ENCODE assay signal across 1 cellular context in the genomic region with DNA sequence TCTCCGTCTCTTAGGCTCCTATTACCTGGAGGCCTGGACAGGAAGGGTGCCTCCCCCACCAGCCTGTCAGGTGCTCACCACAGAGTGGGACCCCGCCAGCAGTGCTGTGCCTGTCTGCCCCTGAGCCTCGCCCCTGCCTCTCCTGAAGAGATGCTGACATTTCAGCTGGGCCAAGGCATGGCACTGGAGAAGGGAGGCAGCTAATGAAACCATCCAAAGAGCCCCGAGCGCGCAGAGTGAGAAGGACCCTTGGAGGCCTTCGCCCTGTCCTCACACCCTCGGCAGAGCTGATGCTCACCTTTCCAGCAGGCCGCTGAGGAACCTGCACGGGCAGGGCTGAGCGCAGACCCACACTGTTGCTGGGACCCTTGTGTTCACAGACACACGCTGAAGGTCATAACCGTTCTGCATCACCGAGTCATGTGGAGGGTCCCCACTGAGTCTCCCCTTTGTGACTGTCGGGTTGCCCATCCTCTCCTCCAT.
TF ChIP-seq lines count a peak whose summit lies in the region.

No MANE protein-coding gene starts in this region.

TF ChIP-seq in IMR-90, 13 proteins besides CTCF, POLR2A, EP300 and RAD21:
- TF ChIP-seq FOS (IDR thresholded peaks at IDR 0.05; ENCODE audit: low read depth, low read length), result no peak
- no peak for TF ChIP-seq RFX5 (IDR thresholded peaks at IDR 0.05; ENCODE audit: low read depth, low read length)
- TF ChIP-seq MXI1 (IDR thresholded peaks at IDR 0.05; ENCODE audit: borderline replicate concordance, low read depth, low read length), result no peak
- no peak for TF ChIP-seq MAFK (IDR thresholded peaks at IDR 0.05; ENCODE audit: low read depth, low read length)
- TF ChIP-seq CEBPB (IDR thresholded peaks at IDR 0.05; ENCODE audit: low read depth, low read length), result no peak
- no peak for TF ChIP-seq SMC3 (IDR thresholded peaks at IDR 0.05; ENCODE audit: low read depth, low read length)
- TF ChIP-seq NFE2L2 (IDR thresholded peaks at IDR 0.05; ENCODE audit: low read depth, low read length), result no peak
- TF ChIP-seq, protein P1, sequence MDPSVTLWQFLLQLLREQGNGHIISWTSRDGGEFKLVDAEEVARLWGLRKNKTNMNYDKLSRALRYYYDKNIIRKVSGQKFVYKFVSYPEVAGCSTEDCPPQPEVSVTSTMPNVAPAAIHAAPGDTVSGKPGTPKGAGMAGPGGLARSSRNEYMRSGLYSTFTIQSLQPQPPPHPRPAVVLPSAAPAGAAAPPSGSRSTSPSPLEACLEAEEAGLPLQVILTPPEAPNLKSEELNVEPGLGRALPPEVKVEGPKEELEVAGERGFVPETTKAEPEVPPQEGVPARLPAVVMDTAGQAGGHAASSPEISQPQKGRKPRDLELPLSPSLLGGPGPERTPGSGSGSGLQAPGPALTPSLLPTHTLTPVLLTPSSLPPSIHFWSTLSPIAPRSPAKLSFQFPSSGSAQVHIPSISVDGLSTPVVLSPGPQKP (IDR thresholded peaks at IDR 0.05; ENCODE audit: borderline replicate concordance, low read depth, low read length), result no peak
- TF ChIP-seq, protein P2, sequence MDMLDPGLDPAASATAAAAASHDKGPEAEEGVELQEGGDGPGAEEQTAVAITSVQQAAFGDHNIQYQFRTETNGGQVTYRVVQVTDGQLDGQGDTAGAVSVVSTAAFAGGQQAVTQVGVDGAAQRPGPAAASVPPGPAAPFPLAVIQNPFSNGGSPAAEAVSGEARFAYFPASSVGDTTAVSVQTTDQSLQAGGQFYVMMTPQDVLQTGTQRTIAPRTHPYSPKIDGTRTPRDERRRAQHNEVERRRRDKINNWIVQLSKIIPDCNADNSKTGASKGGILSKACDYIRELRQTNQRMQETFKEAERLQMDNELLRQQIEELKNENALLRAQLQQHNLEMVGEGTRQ (IDR thresholded peaks at IDR 0.05; ENCODE audit: low read depth, low read length), result no peak
- TF ChIP-seq RCOR1 (IDR thresholded peaks at IDR 0.05; ENCODE audit: insufficient replicate concordance, low read length), result no peak
- no peak for TF ChIP-seq MAZ (IDR thresholded peaks at IDR 0.05; ENCODE audit: borderline replicate concordance, low read depth, low read length)
